17 cellular contexts compared by ENCODE assay signal in the genomic region with DNA sequence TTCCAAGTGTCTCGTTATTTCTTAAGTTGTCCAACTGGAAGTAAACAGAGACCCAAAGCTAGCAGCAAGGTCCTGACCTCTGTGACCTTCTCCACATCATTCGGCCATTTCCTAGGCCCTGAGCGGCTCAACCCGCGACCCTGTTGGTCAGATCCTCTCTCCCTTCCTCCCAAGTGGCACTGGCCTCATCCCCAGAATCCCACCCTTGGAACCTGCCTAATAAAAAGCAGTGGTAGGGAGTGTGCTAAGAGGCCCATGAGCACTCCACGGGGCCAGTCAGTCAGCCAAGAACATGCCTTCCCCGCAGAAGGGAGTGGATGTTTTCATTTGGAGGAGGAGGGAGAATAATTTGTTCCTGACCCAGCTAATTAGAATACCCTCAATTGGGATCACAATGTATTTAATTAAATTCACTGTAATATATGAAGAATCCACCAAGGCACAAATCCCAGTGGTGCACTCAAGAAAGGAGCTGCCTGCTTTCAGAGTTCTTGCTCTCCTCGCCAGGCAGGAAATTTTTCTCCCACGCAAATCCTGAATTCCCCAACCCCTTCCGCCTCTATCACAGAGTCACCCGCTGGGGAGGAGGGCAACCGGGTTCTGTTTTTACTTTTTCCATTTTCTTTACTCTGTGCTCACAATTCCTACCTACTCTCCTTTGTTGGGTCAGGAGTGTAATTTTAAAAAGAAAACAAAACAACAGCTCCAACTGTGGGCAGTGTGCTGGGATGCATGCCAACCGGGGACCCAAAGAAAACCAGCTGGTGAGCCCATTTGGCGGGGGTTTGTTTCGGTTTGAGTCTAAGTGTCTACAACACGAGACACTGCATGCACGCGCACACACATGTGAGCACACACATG.
DNase-seq lines count a peak whose midpoint lies in the region; ATAC-seq, FAIRE-seq and TF ChIP-seq lines count a peak whose summit lies in the region.
"Had no signal": no experiment of that assay in that cellular context is flagged by ENCODE, and none has a peak within 500 bp of the region (broad histone marks: within the 10 kb centered on the region; RNA-seq: fewer than 3 reads in every experiment).

No MANE protein-coding gene starts in this region.

- no peak overlapping the region for H3K27ac Mint-ChIP-seq in astrocyte (ENCODE audit: unreplicated experiment)
- H3K27ac Mint-ChIP-seq: activated naive CD8-positive, alpha-beta T cell treated with anti-CD3 and anti-CD28 coated beads, Interleukin-2, amount 10 ng/mL, durations not matched to agents 7 days and 5 days had no signal

- no peaks in the 10 kb centered on the region for H3K27me3 ChIP-seq in astrocyte (ENCODE audit: insufficient read depth, low read length)
- H3K27me3 ChIP-seq in heart left ventricle: no peaks in the 10 kb centered on the region

- peak overlapping the region; percentile 51 for H3K9ac ChIP-seq in astrocyte (ENCODE audit: low read length)

- H3K9me3 ChIP-seq in astrocyte (ENCODE audit: insufficient read depth, low read depth, low read length): no peaks in the 10 kb centered on the region
- H3K9me3 ChIP-seq in heart left ventricle: peaks cover 0 to 7% (median 0%) of the 10 kb centered on the region in 12 donors
- H3K9me3 ChIP-seq: mucosa of descending colon had no signal

- intact Hi-C loops in heart left ventricle (cut with DNase I): loop anchor here in 1 of 10 donors (5.0 kb wide), 1 partner anchor 38 kb away; no protein-coding TSS in a partner anchor

- peak overlapping the region; percentile 83 for H3K4me2 ChIP-seq in astrocyte (ENCODE audit: low read length)

- H3K36me3 Mint-ChIP-seq in astrocyte (ENCODE audit: low read depth, unreplicated experiment): peaks cover 16% of the 10 kb centered on the region

- peak overlapping the region; percentile 42 for H2AFZ ChIP-seq in astrocyte (ENCODE audit: low read depth, low read length)

- no peak for TF ChIP-seq CTCF in AG10803 (conservative IDR thresholded peaks at IDR 0.05; ENCODE audit: low read length)
- TF ChIP-seq CTCF in astrocyte (IDR thresholded peaks at IDR 0.05; ENCODE audit: insufficient read depth, low read depth, low read length): no peak
- no peak for TF ChIP-seq CTCF in heart left ventricle (IDR thresholded peaks at IDR 0.05)

- no peak for TF ChIP-seq POLR2A in heart left ventricle (IDR thresholded peaks at IDR 0.05)

- H4K20me1 ChIP-seq in astrocyte (ENCODE audit: insufficient read depth, low read length): peaks cover 37% of the 10 kb centered on the region

- H3K36me3 ChIP-seq in astrocyte (ENCODE audit: insufficient read depth, low read length): no peaks in the 10 kb centered on the region
- H3K36me3 ChIP-seq in heart left ventricle: peaks cover 0 to 3% (median 1%) of the 10 kb centered on the region in 9 donors

- ATAC-seq in heart left ventricle (peak; percentile 36 to 76 (median 59)), GM21576 (IDR thresholded peaks at IDR 0.05; ENCODE audit: unreplicated experiment) (no peak), GM18517 (IDR thresholded peaks at IDR 0.05; ENCODE audit: unreplicated experiment) (no peak)
- ATAC-seq: mucosa of descending colon had no signal

- H3K4me1 ChIP-seq in astrocyte (ENCODE audit: insufficient read depth, low read length): peaks cover 13% of the 10 kb centered on the region
- H3K4me1 ChIP-seq in heart left ventricle: peaks cover 0 to 45% (median 15%) of the 10 kb centered on the region in 12 donors

- H3K4me3 ChIP-seq in AG10803 (ENCODE audit: low read length): no peak overlapping the region
- H3K4me3 ChIP-seq in astrocyte (ENCODE audit: insufficient read depth, low read depth, low read length): peak overlapping the region; percentile 24
- H3K4me3 ChIP-seq in heart left ventricle: peak overlapping the region in 3 of 12 donors; percentile 2 to 18 (median 7)
- H3K4me3 ChIP-seq: mucosa of descending colon, skin epidermis had no signal

- no peak overlapping the region for H3K4me3 Mint-ChIP-seq in astrocyte (ENCODE audit: unreplicated experiment)
- H3K4me3 Mint-ChIP-seq: activated naive CD8-positive, alpha-beta T cell treated with anti-CD3 and anti-CD28 coated beads, Interleukin-2, amount 10 ng/mL, durations not matched to agents 7 days and 5 days had no signal

- peaks cover 38% of the 10 kb centered on the region for H3K79me2 ChIP-seq in astrocyte (ENCODE audit: insufficient read depth, low read length)

- DNase-seq in AG10803 (ENCODE audit: low read depth) (peak; percentile 21), astrocyte (ENCODE audit: low read depth) (peak; percentile 40), heart left ventricle (peak in 4 of 5 donors; percentile 44 to 60 (median 50)), pulmonary artery endothelial cell (ENCODE audit: low read depth, low spot score) (peak; percentile 27), D341Med (ENCODE audit: low spot score) (no peak), NCI-H2029 treated with DMSO at 0.1 percent for 48 hours (lab: John Stamatoyannopoulos, UW) (no peak)
- DNase-seq: activated CD8-positive, alpha-beta memory T cell treated with anti-CD3 and anti-CD28 coated beads, Interleukin-2, amount 50 U/mL, for 4 hours; activated naive CD8-positive, alpha-beta T cell treated with anti-CD3 and anti-CD28 coated beads, Interleukin-2, amount 10 ng/mL, durations not matched to agents 7 days and 5 days; AML-193; mucosa of descending colon had no signal

- no peaks in the 10 kb centered on the region for H3K27me3 Mint-ChIP-seq in astrocyte (ENCODE audit: low read depth, unreplicated experiment)

- peaks cover 14% of the 10 kb centered on the region for H3K4me1 Mint-ChIP-seq in astrocyte (ENCODE audit: low read depth, unreplicated experiment)
- H3K4me1 Mint-ChIP-seq: activated naive CD8-positive, alpha-beta T cell treated with anti-CD3 and anti-CD28 coated beads, Interleukin-2, amount 10 ng/mL, durations not matched to agents 7 days and 5 days had no signal

- FAIRE-seq in astrocyte (lab: Jason Lieb, UNC): no peak
- FAIRE-seq: G401.6, TTC549, urothelium cell line had no signal

- WGBS in heart left ventricle, 4 donors: 48 to 62% (median 53%) methylated on average over 18 of the region's 18 CpGs

- H3K9me3 Mint-ChIP-seq in astrocyte (ENCODE audit: unreplicated experiment): peaks cover 7% of the 10 kb centered on the region

- H3K27ac ChIP-seq in astrocyte (ENCODE audit: low read depth, low read length) (peak overlapping the region; percentile 52), heart left ventricle (peak overlapping the region in 11 of 12 donors; percentile 23 to 76 (median 57))
- H3K27ac ChIP-seq: RWPE1 had no signal

Comparison
In these comparisons a context has a peak if more than half of its experiments do, and no peak if none do; other contexts are left out.
1. DNase-seq: peak in AG10803 (single experiment), astrocyte (single experiment), heart left ventricle (4 of 5) and pulmonary artery endothelial cell (single experiment); none in D341Med (single experiment) and NCI-H2029 treated with DMSO at 0.1 percent for 48 hours (single experiment).
2. ATAC-seq: peak in heart left ventricle (4 of 4); none in GM21576 (single experiment) and GM18517 (single experiment).